8 cellular contexts compared by ENCODE assay signal in genomic region chr3:142963266-142964149, GRCh38. TPM values are rescaled to one million over a fixed set of nuclear protein-coding genes. Genes with fewer than 3 reads are reported as not detected.
DNase-seq lines count a peak whose midpoint lies in the region; TF ChIP-seq lines count a peak whose summit lies in the region.

Gene PAQR9 (minus strand): TSS chr3:142963674. CDS start chr3:142963336, 338 bp downstream.

- H3K9me2 ChIP-seq in hepatocyte (replicated peaks; ENCODE audit: insufficient read depth) = no peaks in the 10 kb centered on the region

- H3K4me2 ChIP-seq in hepatocyte = peak within 1 kb of the TSS; percentile 97

- H3K4me1 ChIP-seq in adipocyte (ENCODE audit: control insufficient read depth, insufficient read depth, low read length) (peaks cover 3% of the 10 kb centered on the region), hepatocyte (ENCODE audit: insufficient read depth) (no peaks in the 10 kb centered on the region)

- peaks cover 9% of the 10 kb centered on the region for H3K27me3 ChIP-seq in adipocyte (replicated peaks; ENCODE audit: control insufficient read depth, insufficient read depth, low read length)
- H3K27me3 ChIP-seq in hepatocyte = peaks cover 68% of the 10 kb centered on the region

- peak within 1 kb of the TSS; percentile 53; the same call in 1 of the 2 replicates for H3K4me3 ChIP-seq in GM08714 (ENCODE audit: low read length)
- H3K4me3 ChIP-seq in Jurkat, Clone E6-1 (ENCODE audit: low read length) = peak within 1 kb of the TSS; percentile 50
- H3K4me3 ChIP-seq in adipocyte (ENCODE audit: low read length) = peak within 1 kb of the TSS; percentile 72
- peak within 1 kb of the TSS; percentile 72 for H3K4me3 ChIP-seq in hepatocyte
- peak within 1 kb of the TSS; percentile 23 to 48 (median 33) for H3K4me3 ChIP-seq in skin epidermis

- no peaks in the 10 kb centered on the region for H4K20me1 ChIP-seq in hepatocyte (ENCODE audit: insufficient read depth, poor library complexity, severe bottlenecking)

- H3K36me3 ChIP-seq in adipocyte (ENCODE audit: control insufficient read depth, insufficient read depth, low read length, severe bottlenecking) (no peaks in the 10 kb centered on the region), hepatocyte (replicated peaks; ENCODE audit: insufficient read depth, low read depth) (no peaks in the 10 kb centered on the region)

- no peak within 1 kb of the TSS for H3K9ac ChIP-seq in adipocyte (ENCODE audit: low read length)

- no peak for DNase-seq in Jurkat, Clone E6-1 (ENCODE audit: low read depth, low spot score)
- DNase-seq in adipocyte (ENCODE audit: low read depth) (peak; percentile 63), hepatocyte (ENCODE audit: low spot score) (peak; percentile 62), NCI-H1436 (lab: John Stamatoyannopoulos, UW) (no peak), OCI-M1 (lab: John Stamatoyannopoulos, UW) (no peak)

- WGBS in hepatocyte (ENCODE audit: low lambda C conversion rate, missing lambda C conversion rate) = under 1% methylated on average over 90 of the region's 126 CpGs

- H3K79me2 ChIP-seq in hepatocyte = no peaks in the 10 kb centered on the region

- H3K27ac ChIP-seq in 22Rv1 (no peak within 1 kb of the TSS), hepatocyte (no peak within 1 kb of the TSS), skin epidermis (no peak within 1 kb of the TSS)

- peak within 1 kb of the TSS; percentile 68 for H2AFZ ChIP-seq in hepatocyte

- peak; percentile 36 for TF ChIP-seq CTCF in 22Rv1 (IDR thresholded peaks at IDR 0.05)
- TF ChIP-seq CTCF in hepatocyte (IDR thresholded peaks at IDR 0.05; ENCODE audit: poor library complexity) = peak; percentile 8

- H3K9me3 ChIP-seq in adipocyte (ENCODE audit: control insufficient read depth, low read length) = no peaks in the 10 kb centered on the region
- H3K9me3 ChIP-seq in hepatocyte (ENCODE audit: low read depth) = no peaks in the 10 kb centered on the region

RNA-seq across cellular contexts. Expression of gene PAQR9, which starts in this region (rescaled TPM):
- 0.95 TPM for polyA plus RNA-seq in Jurkat, Clone E6-1 (2012; ENCODE audit: insufficient read depth, insufficient read length)
- 2.9 and 3.8 TPM in 2 replicates for total RNA-seq in hepatocyte
- 1.3 and 3.8 TPM in 2 replicates for polyA plus RNA-seq in hepatocyte

Comparison
In these comparisons a context has a peak if more than half of its experiments do, and no peak if none do; other contexts are left out.
1. DNase-seq: peak in adipocyte (single experiment) and hepatocyte (single experiment); none in Jurkat, Clone E6-1 (single experiment), NCI-H1436 (single experiment) and OCI-M1 (single experiment).
2. Peak in every context shown above with its lines, with median percentiles within 50 percentile points of each other: H3K4me3 ChIP-seq.